ENCODE assay signal across 1 cellular context in the genomic region with DNA sequence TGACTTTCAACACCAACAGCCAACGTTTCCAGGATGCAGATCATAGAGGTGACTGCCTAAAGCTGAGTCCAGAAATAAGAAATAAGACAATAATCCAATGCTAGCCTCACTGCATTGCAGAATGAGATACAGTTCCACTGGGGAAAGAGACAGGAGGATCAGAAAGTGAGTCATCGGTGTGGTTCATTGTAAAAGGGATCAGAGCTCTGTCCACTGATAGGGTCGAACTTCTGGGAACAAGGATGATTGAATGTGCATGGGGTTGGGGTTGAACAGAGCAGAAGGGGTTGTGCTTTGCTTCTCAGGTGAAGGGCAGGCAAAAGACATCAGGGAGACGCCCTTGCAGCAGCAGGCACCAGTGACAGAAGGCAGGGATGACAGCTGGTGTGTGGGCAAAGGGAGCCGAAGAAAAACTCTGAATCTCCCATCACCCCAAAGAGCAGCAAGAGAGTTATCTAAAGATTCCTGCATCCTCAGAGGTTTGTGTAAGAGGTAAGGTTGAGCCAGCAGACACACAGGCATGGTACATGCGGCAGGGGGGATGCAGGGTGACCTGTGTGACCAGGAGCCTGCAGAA.
TF ChIP-seq lines count a peak whose summit lies in the region.

No MANE protein-coding gene starts in this region.

TF ChIP-seq in endothelial cell of umbilical vein, 7 proteins besides CTCF, POLR2A, EP300 and RAD21:
- peak; percentile 59 for TF ChIP-seq FOS (IDR thresholded peaks at IDR 0.05; ENCODE audit: borderline replicate concordance, insufficient read depth, low read length)
- TF ChIP-seq, protein P1, sequence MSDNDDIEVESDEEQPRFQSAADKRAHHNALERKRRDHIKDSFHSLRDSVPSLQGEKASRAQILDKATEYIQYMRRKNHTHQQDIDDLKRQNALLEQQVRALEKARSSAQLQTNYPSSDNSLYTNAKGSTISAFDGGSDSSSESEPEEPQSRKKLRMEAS (IDR thresholded peaks at IDR 0.05; ENCODE audit: insufficient read depth, insufficient read length): no peak
- TF ChIP-seq EZH2 (IDR thresholded peaks at IDR 0.05; ENCODE audit: borderline replicate concordance, low read depth, low read length, severe bottlenecking): no peak
